Comparison of ENCODE assay signal across 9 cellular contexts in genomic region chr20:49285233-49285668, GRCh38. TPM values are rescaled to one million over a fixed set of nuclear protein-coding genes. Genes with fewer than 3 reads are reported as not detected.
A peak's percentile ranks its signal among the peaks of the same experiment; 100 is the strongest.
DNase-seq lines count a peak whose midpoint lies in the region; ATAC-seq and TF ChIP-seq lines count a peak whose summit lies in the region.
"Had no signal": no experiment of that assay in that cellular context is flagged by ENCODE, and none has a peak within 500 bp of the region (broad histone marks: within the 10 kb centered on the region; RNA-seq: fewer than 3 reads in every experiment).

No MANE protein-coding gene starts in this region.

- H3K4me1 Mint-ChIP-seq in activated T-cell treated with anti-CD3 and anti-CD28 coated beads, Interleukin-2, amount 50 U/mL, for 4 hours (ENCODE audit: low read depth): peaks cover 68% of the 10 kb centered on the region
- peaks cover 54 to 59% of the 10 kb centered on the region in 2 donors for H3K4me1 Mint-ChIP-seq in effector memory CD8-positive, alpha-beta T cell (ENCODE audit: low read depth in 2 of 2)

- H3K36me3 ChIP-seq in PC-3 (ENCODE audit: low read depth, low read length): peaks cover 98% of the 10 kb centered on the region
- peaks cover 97% of the 10 kb centered on the region for H3K36me3 ChIP-seq in skeletal muscle satellite cell (ENCODE audit: insufficient read depth, low read length)

- no peaks in the 10 kb centered on the region for H3K27me3 ChIP-seq in PC-3 (ENCODE audit: low read length)
- no peaks in the 10 kb centered on the region for H3K27me3 ChIP-seq in skeletal muscle satellite cell (ENCODE audit: control insufficient read depth, insufficient read depth, low read length)

- peak overlapping the region; percentile 20 for H3K4me2 ChIP-seq in PC-3 (ENCODE audit: low read length)
- H3K4me2 ChIP-seq in skeletal muscle satellite cell (ENCODE audit: low read length): peak overlapping the region; percentile 55

- CTCF ChIA-PET in PC-3 (lab: Charles Lee): no interaction called here

- no peaks in the 10 kb centered on the region for H3K27me3 Mint-ChIP-seq in activated T-cell treated with anti-CD3 and anti-CD28 coated beads, Interleukin-2, amount 50 U/mL, for 4 hours (ENCODE audit: low read depth)
- no peaks in the 10 kb centered on the region for H3K27me3 Mint-ChIP-seq in effector memory CD8-positive, alpha-beta T cell
- H3K27me3 Mint-ChIP-seq: activated CD4-positive, alpha-beta T cell treated with anti-CD3 and anti-CD28 coated beads, Interleukin-2, amount 10 ng/mL, durations not matched to agents 7 days and 5 days had no signal

- H3K36me3 Mint-ChIP-seq in activated T-cell treated with anti-CD3 and anti-CD28 coated beads, Interleukin-2, amount 50 U/mL, for 4 hours (ENCODE audit: insufficient read depth): peaks cover 95% of the 10 kb centered on the region
- H3K36me3 Mint-ChIP-seq in effector memory CD8-positive, alpha-beta T cell (ENCODE audit: insufficient read depth): peaks cover 99% of the 10 kb centered on the region

- H3F3A ChIP-seq in PC-3 (ENCODE audit: low read length, unreplicated experiment): peaks cover 84% of the 10 kb centered on the region

- intact Hi-C loops in PC-3 (cut with micrococcal nuclease): no loop called here

- H4K20me1 ChIP-seq in PC-3 (ENCODE audit: low read length): peaks cover 94% of the 10 kb centered on the region

- H3K4me1 ChIP-seq in PC-3 (ENCODE audit: insufficient read depth, low read length): peaks cover 72% of the 10 kb centered on the region
- H3K4me1 ChIP-seq in skeletal muscle satellite cell (ENCODE audit: control insufficient read depth, insufficient read depth, low read length): peaks cover 58% of the 10 kb centered on the region

- peaks cover 31% of the 10 kb centered on the region for H3K9me3 ChIP-seq in PC-3 (ENCODE audit: low read length)
- H3K9me3 ChIP-seq in skeletal muscle satellite cell (replicated peaks; ENCODE audit: low read length): peaks cover 25% of the 10 kb centered on the region

- POLR2A ChIA-PET in PC-3 (lab: Charles Lee; ENCODE audit: unreplicated experiment): no interaction called here

- no peak for ATAC-seq in activated T-cell treated with anti-CD3 and anti-CD28 coated beads, Interleukin-2, amount 50 U/mL, for 4 hours
- ATAC-seq in PC-3: no peak
- no peak for ATAC-seq in effector memory CD8-positive, alpha-beta T cell (replicated peaks)

- in situ Hi-C loops in GM13976 (cut with MboI; ENCODE audit: low sequenced_read_pairs, unreplicated experiment): no loop called here

- peaks cover 77% of the 10 kb centered on the region for H3K79me2 ChIP-seq in PC-3 (ENCODE audit: low read length)

- BruUV-seq in PC-3 (replicated peaks; lab: Mats Ljungman, UMichigan): no TSS peak

- TF ChIP-seq CTCF in PC-3 (conservative IDR thresholded peaks at IDR 0.05; ENCODE audit: low read depth, low read length): no peak
- TF ChIP-seq CTCF in GM13976 (IDR thresholded peaks at IDR 0.05; ENCODE audit: borderline replicate concordance, control extremely low read depth, extremely low read depth, insufficient read depth, missing control alignments): no peak

- DNase-seq in activated T-cell treated with anti-CD3 and anti-CD28 coated beads, Interleukin-2, amount 50 U/mL, for 4 hours: no peak
- no peak for DNase-seq in activated T-cell treated with anti-CD3 and anti-CD28 coated beads, Interleukin-2, amount 50 U/mL, for 48 hours
- DNase-seq in PC-3 (no peak), ecto neural progenitor cell (ENCODE audit: low spot score) (no peak), GM13976 (ENCODE audit: low spot score) (no peak), anterior cingulate cortex (lab: John Stamatoyannopoulos, UW) (no peak)
- no peak for DNase-seq in effector memory CD8-positive, alpha-beta T cell
- DNase-seq: activated CD4-positive, alpha-beta T cell treated with anti-CD3 and anti-CD28 coated beads, Interleukin-2, amount 10 ng/mL, durations not matched to agents 7 days and 5 days had no signal

- H3K4me3 ChIP-seq in PC-3 (ENCODE audit: low read length): peak overlapping the region; percentile 2
- H3K4me3 ChIP-seq in skeletal muscle satellite cell (ENCODE audit: low read length): peak overlapping the region; percentile 7

- no peak overlapping the region for H2AFZ ChIP-seq in PC-3 (ENCODE audit: low read length)

- no peaks in the 10 kb centered on the region for H3K9me2 ChIP-seq in PC-3 (replicated peaks; ENCODE audit: low read length)

- H3K9me3 Mint-ChIP-seq in activated T-cell treated with anti-CD3 and anti-CD28 coated beads, Interleukin-2, amount 50 U/mL, for 4 hours: peaks cover 41% of the 10 kb centered on the region
- peaks cover 14 to 50% of the 10 kb centered on the region in 2 donors for H3K9me3 Mint-ChIP-seq in effector memory CD8-positive, alpha-beta T cell

- H3K4me3 Mint-ChIP-seq in activated T-cell treated with anti-CD3 and anti-CD28 coated beads, Interleukin-2, amount 50 U/mL, for 4 hours: peak overlapping the region; percentile 99
- peak overlapping the region; percentile 6 to 49 for H3K4me3 Mint-ChIP-seq in effector memory CD8-positive, alpha-beta T cell

- H3K9ac ChIP-seq in PC-3 (ENCODE audit: low read length): no peak overlapping the region
- no peak overlapping the region for H3K9ac ChIP-seq in skeletal muscle satellite cell (ENCODE audit: low read depth, low read length)

- no peak overlapping the region for H3K27ac ChIP-seq in PC-3 (ENCODE audit: low read length)

- peak overlapping the region; percentile 89 to 94 for H3K27ac Mint-ChIP-seq in effector memory CD8-positive, alpha-beta T cell

RNA-seq across cellular contexts. Expression of gene ZNFX1, which starts 7.4 kb away (rescaled TPM):
- total RNA-seq in activated T-cell treated with anti-CD3 and anti-CD28 coated beads, Interleukin-2, amount 50 U/mL, for 4 hours: 10 to 100 TPM; 52.5 to 69.2 (median 56.4) TPM
- total RNA-seq in PC-3 (2014; rRNA removed): 18.8 and 18.9 TPM in 2 replicates
- 34.5 and 35.2 TPM in 2 replicates for total RNA-seq in skeletal muscle satellite cell (2012; rRNA removed)
